In the genomic region with DNA sequence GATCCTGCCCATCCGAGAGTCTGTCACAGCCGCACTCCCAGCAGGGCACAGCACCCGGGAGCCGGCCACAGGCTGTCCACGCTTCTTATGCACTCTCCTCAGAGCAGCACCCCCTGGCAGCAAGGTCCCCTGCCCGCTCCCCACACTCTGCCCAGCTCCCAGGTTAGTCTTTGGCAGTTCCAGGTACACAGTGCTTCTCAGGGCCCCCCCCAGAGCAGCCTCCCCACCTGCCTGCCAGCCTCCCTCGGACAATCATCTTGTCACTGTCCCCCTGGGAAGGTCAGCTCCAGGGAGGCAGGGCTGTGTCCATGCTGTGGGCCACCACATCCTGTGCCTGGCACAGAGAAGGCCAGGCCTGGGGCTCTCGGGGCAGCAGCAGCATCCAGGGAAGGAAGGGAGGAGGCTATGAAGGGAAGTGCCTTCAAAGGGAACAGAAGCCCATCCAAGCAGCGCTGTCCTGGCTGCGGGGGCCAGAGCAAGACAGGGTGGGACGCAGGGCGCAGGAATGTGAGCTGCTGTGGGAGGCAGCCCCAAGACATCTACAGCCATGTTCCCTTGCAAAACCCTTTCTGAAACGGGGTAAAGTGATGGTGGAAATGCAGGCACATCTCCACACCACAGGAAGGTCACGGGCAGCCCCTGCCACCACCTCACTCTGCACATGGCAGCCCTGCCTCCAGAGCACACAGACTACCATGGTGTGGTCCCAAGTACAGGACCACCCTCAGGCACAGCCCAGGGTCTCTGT, we compare ENCODE assay signal across 14 cellular contexts.
"Had no signal": no experiment of that assay in that cellular context is flagged by ENCODE, and none has a peak within 500 bp of the region (broad histone marks: within the 10 kb centered on the region; RNA-seq: fewer than 3 reads in every experiment).

No MANE protein-coding gene starts in this region.

- H3K27ac Mint-ChIP-seq: activated naive CD4-positive, alpha-beta T cell treated with anti-CD3 and anti-CD28 coated beads for 36 hours; T-helper 1 cell treated with Interleukin-12 subunit alpha and Interleukin-12 subunit beta and Interleukin-4 antibody, amounts not matched to agents 30 μg/mL and 1 μg/mL, for 36 hours had no signal

- H3K4me3 Mint-ChIP-seq: activated naive CD4-positive, alpha-beta T cell treated with anti-CD3 and anti-CD28 coated beads for 36 hours; activated T-cell treated with anti-CD3 and anti-CD28 coated beads, Interleukin-2, amount 50 U/mL, for 4 hours; T-helper 1 cell treated with Interleukin-12 subunit alpha and Interleukin-12 subunit beta and Interleukin-4 antibody, amounts not matched to agents 30 μg/mL and 1 μg/mL, for 36 hours had no signal

- H3K4me1 ChIP-seq: body of pancreas, lower lobe of right lung, psoas muscle, right lobe of liver, stomach had no signal

- H3K9me3 ChIP-seq: body of pancreas, lower lobe of right lung, ovary, psoas muscle, right lobe of liver, stomach had no signal

- H3K36me3 ChIP-seq: lower lobe of right lung, ovary, right lobe of liver, stomach had no signal

- ATAC-seq: activated T-cell treated with anti-CD3 and anti-CD28 coated beads, Interleukin-2, amount 50 U/mL, for 4 hours; body of pancreas; lower lobe of right lung; psoas muscle; right lobe of liver had no signal

- DNase-seq: activated CD4-positive, alpha-beta T cell treated with anti-CD3 and anti-CD28 coated beads, Interleukin-2, amount 50 U/mL, for 1 hour; activated naive CD4-positive, alpha-beta T cell treated with anti-CD3 and anti-CD28 coated beads for 36 hours; activated T-cell treated with anti-CD3 and anti-CD28 coated beads, Interleukin-2, amount 50 U/mL, for 4 hours; body of pancreas; lower lobe of right lung; ovary; psoas muscle; small intestine; stimulated activated CD4-positive, alpha-beta T cell treated with anti-CD3 and anti-CD28 coated beads, Interleukin-15, amount 100 ng/mL, for 24 hours; stimulated activated CD4-positive, alpha-beta T cell treated with anti-CD3 and anti-CD28 coated beads, Interleukin-4, amount 100 ng/mL, for 1 hour; stomach; trophoblast cell had no signal

- H3K4me3 ChIP-seq: body of pancreas, lower lobe of right lung, ovary, psoas muscle, right lobe of liver, stomach had no signal

- H3K9me3 Mint-ChIP-seq: activated naive CD4-positive, alpha-beta T cell treated with anti-CD3 and anti-CD28 coated beads for 36 hours; activated T-cell treated with anti-CD3 and anti-CD28 coated beads, Interleukin-2, amount 50 U/mL, for 4 hours; T-helper 1 cell treated with Interleukin-12 subunit alpha and Interleukin-12 subunit beta and Interleukin-4 antibody, amounts not matched to agents 30 μg/mL and 1 μg/mL, for 36 hours had no signal

- H3K27me3 ChIP-seq: body of pancreas, ovary, right lobe of liver had no signal

- H3K27ac ChIP-seq: body of pancreas, lower lobe of right lung, ovary, psoas muscle, right lobe of liver, stomach had no signal
